Comparison of ENCODE assay signal across 1 cellular context in genomic region chr3:40120067-40120692, GRCh38.
TF ChIP-seq lines count a peak whose summit lies in the region.

No MANE protein-coding gene starts in this region.

TF ChIP-seq in HepG2, 621 proteins besides CTCF, POLR2A, EP300 and RAD21 (continued from another document):
- TF ChIP-seq ZNF318 (CRISPR knock-in tag; IDR thresholded peaks at IDR 0.05) (no peak), ZNF335 (CRISPR knock-in tag; IDR thresholded peaks at IDR 0.05) (no peak), TCF7L2 (IDR thresholded peaks at IDR 0.05; ENCODE audit: low read depth, low read length) (no peak), ARNT (IDR thresholded peaks at IDR 0.05) (no peak), XRCC5 (optimal IDR thresholded peaks at IDR 0.05; ENCODE audit: low read length) (no peak), CSRNP2 (CRISPR knock-in tag; conservative IDR thresholded peaks at IDR 0.05; ENCODE audit: low read depth) (no peak), ZSCAN22 (CRISPR knock-in tag; IDR thresholded peaks at IDR 0.05) (no peak), TAF1 (CRISPR knock-in tag; IDR thresholded peaks at IDR 0.05) (no peak)
- TF ChIP-seq, protein P1, sequence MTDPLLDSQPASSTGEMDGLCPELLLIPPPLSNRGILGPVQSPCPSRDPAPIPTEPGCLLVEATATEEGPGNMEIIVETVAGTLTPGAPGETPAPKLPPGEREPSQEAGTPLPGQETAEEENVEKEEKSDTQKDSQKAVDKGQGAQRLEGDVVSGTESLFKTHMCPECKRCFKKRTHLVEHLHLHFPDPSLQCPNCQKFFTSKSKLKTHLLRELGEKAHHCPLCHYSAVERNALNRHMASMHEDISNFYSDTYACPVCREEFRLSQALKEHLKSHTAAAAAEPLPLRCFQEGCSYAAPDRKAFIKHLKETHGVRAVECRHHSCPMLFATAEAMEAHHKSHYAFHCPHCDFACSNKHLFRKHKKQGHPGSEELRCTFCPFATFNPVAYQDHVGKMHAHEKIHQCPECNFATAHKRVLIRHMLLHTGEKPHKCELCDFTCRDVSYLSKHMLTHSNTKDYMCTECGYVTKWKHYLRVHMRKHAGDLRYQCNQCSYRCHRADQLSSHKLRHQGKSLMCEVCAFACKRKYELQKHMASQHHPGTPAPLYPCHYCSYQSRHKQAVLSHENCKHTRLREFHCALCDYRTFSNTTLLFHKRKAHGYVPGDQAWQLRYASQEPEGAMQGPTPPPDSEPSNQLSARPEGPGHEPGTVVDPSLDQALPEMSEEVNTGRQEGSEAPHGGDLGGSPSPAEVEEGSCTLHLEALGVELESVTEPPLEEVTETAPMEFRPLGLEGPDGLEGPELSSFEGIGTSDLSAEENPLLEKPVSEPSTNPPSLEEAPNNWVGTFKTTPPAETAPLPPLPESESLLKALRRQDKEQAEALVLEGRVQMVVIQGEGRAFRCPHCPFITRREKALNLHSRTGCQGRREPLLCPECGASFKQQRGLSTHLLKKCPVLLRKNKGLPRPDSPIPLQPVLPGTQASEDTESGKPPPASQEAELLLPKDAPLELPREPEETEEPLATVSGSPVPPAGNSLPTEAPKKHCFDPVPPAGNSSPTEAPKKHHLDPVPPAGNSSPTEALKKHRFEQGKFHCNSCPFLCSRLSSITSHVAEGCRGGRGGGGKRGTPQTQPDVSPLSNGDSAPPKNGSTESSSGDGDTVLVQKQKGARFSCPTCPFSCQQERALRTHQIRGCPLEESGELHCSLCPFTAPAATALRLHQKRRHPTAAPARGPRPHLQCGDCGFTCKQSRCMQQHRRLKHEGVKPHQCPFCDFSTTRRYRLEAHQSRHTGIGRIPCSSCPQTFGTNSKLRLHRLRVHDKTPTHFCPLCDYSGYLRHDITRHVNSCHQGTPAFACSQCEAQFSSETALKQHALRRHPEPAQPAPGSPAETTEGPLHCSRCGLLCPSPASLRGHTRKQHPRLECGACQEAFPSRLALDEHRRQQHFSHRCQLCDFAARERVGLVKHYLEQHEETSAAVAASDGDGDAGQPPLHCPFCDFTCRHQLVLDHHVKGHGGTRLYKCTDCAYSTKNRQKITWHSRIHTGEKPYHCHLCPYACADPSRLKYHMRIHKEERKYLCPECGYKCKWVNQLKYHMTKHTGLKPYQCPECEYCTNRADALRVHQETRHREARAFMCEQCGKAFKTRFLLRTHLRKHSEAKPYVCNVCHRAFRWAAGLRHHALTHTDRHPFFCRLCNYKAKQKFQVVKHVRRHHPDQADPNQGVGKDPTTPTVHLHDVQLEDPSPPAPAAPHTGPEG (CRISPR knock-in tag; IDR thresholded peaks at IDR 0.05) = no peak
- TF ChIP-seq, protein P2, sequence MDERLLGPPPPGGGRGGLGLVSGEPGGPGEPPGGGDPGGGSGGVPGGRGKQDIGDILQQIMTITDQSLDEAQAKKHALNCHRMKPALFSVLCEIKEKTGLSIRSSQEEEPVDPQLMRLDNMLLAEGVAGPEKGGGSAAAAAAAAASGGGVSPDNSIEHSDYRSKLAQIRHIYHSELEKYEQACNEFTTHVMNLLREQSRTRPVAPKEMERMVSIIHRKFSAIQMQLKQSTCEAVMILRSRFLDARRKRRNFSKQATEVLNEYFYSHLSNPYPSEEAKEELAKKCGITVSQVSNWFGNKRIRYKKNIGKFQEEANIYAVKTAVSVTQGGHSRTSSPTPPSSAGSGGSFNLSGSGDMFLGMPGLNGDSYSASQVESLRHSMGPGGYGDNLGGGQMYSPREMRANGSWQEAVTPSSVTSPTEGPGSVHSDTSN (CRISPR knock-in tag; IDR thresholded peaks at IDR 0.05) = no peak
